Comparison of ENCODE assay signal across 21 cellular contexts in genomic region chr17:81129289-81129688, GRCh38. TPM values are rescaled to one million over a fixed set of nuclear protein-coding genes. Genes with fewer than 3 reads are reported as not detected.
A peak's percentile ranks its signal among the peaks of the same experiment; 100 is the strongest.
DNase-seq lines count a peak whose midpoint lies in the region; ATAC-seq and TF ChIP-seq lines count a peak whose summit lies in the region.
"Had no signal": no experiment of that assay in that cellular context is flagged by ENCODE, and none has a peak within 500 bp of the region (broad histone marks: within the 10 kb centered on the region; RNA-seq: fewer than 3 reads in every experiment).

No MANE protein-coding gene starts in this region.

- ATAC-seq in SK-N-SH treated with all-trans-retinoic acid at 6 μM for 48 hours, result peak; percentile 16; the same call in 2 of the 3 replicates
- no peak for ATAC-seq in HG02763 (IDR thresholded peaks at IDR 0.05; ENCODE audit: unreplicated experiment)
- no peak for ATAC-seq in GM21515 (IDR thresholded peaks at IDR 0.05; ENCODE audit: unreplicated experiment)
- ATAC-seq: naive thymus-derived CD8-positive, alpha-beta T cell; Right ventricle myocardium inferior had no signal

- H2BK120ac ChIP-seq in H9 (ENCODE audit: low read depth, low read length, poor library complexity, severe bottlenecking), result no peak overlapping the region

- H4K20me1 ChIP-seq in H9 (ENCODE audit: control insufficient read depth, insufficient read depth, insufficient read length), result no peaks in the 10 kb centered on the region

- no peaks in the 10 kb centered on the region for H3K27me3 Mint-ChIP-seq in H9 (ENCODE audit: low read depth)
- H3K27me3 Mint-ChIP-seq: activated naive CD4-positive, alpha-beta T cell treated with anti-CD3 and anti-CD28 coated beads, Interleukin-2, amount 10 ng/mL, durations not matched to agents 7 days and 5 days; CD4-positive, CD25-positive, alpha-beta regulatory T cell; IgD-negative memory B cell; naive thymus-derived CD8-positive, alpha-beta T cell had no signal

- no peak overlapping the region for H3K4me3 ChIP-seq in esophagus muscularis mucosa

- TF ChIP-seq CTCF in H9 (conservative IDR thresholded peaks at IDR 0.05) (peak; percentile 56), esophagus muscularis mucosa (IDR thresholded peaks at IDR 0.05) (no peak), GM13977 (IDR thresholded peaks at IDR 0.05; ENCODE audit: extremely low read depth, insufficient read depth, missing control alignments) (no peak)

- TF ChIP-seq EP300 in esophagus muscularis mucosa (IDR thresholded peaks at IDR 0.05), result no peak

- H3K23me2 ChIP-seq in H9 (ENCODE audit: insufficient read length, low read depth, low read length, poor library complexity, severe bottlenecking), result no peaks in the 10 kb centered on the region

- H3K23ac ChIP-seq in H9 (ENCODE audit: insufficient read length, low read depth, low read length), result no peak overlapping the region

- H3K56ac ChIP-seq in H9 (ENCODE audit: insufficient read length, low read depth, low read length), result no peak overlapping the region

- H3K4me1 Mint-ChIP-seq in H9, result peaks cover 0 to 13% of the 10 kb centered on the region in 2 experiments; a peak in 2 of 4 replicates
- H3K4me1 Mint-ChIP-seq: activated naive CD4-positive, alpha-beta T cell treated with anti-CD3 and anti-CD28 coated beads, Interleukin-2, amount 10 ng/mL, durations not matched to agents 7 days and 5 days; CD4-positive, CD25-positive, alpha-beta regulatory T cell; IgD-negative memory B cell; naive thymus-derived CD8-positive, alpha-beta T cell had no signal

- no peak overlapping the region for H3K18ac ChIP-seq in H9 (ENCODE audit: insufficient read length, low read depth, low read length)

- no peak overlapping the region for H3K27ac ChIP-seq in H9 (ENCODE audit: insufficient read length, low read depth, low read length)
- peak overlapping the region; percentile 38 to 72 (median 52) for H3K27ac ChIP-seq in esophagus muscularis mucosa (replicated peaks in 1 of 4)
- H3K27ac ChIP-seq in substantia nigra (ENCODE audit: low read depth, low read length, poor library complexity, severe bottlenecking), result peak overlapping the region; percentile 100

- H3K4me1 ChIP-seq in H9 (ENCODE audit: insufficient read depth, low read length) (no peaks in the 10 kb centered on the region), esophagus muscularis mucosa (peaks cover 0 to 5% (median 1%) of the 10 kb centered on the region in 4 donors)

- H2BK12ac ChIP-seq in H9 (ENCODE audit: insufficient read length, low read depth, low read length), result no peak overlapping the region

- H3K36me3 Mint-ChIP-seq in H9 (ENCODE audit: insufficient read depth in 1 of 3, low read depth in 3 of 3), result no peaks in the 10 kb centered on the region
- H3K36me3 Mint-ChIP-seq: activated naive CD4-positive, alpha-beta T cell treated with anti-CD3 and anti-CD28 coated beads, Interleukin-2, amount 10 ng/mL, durations not matched to agents 7 days and 5 days; CD4-positive, CD25-positive, alpha-beta regulatory T cell; IgD-negative memory B cell; naive thymus-derived CD8-positive, alpha-beta T cell had no signal

- in situ Hi-C loops in GM13977 (cut with MboI; ENCODE audit: low pct_unique_long_range_greater_than_20kb, low sequenced_read_pairs, unreplicated experiment), result no loop called here

- no peak overlapping the region for H2AFZ ChIP-seq in H9 (ENCODE audit: low read length)

- H4K8ac ChIP-seq in H9 (replicated peaks; ENCODE audit: insufficient read length, low read depth, low read length), result no peak overlapping the region

- H3K27me3 ChIP-seq in H9 (ENCODE audit: insufficient read depth, low read length), result no peaks in the 10 kb centered on the region
- H3K27me3 ChIP-seq in esophagus muscularis mucosa, result no peaks in the 10 kb centered on the region

- no peak overlapping the region for H2BK5ac ChIP-seq in H9 (ENCODE audit: insufficient read length, low read length)

- H2BK20ac ChIP-seq in H9 (ENCODE audit: low read depth, low read length, poor library complexity, severe bottlenecking), result no peak overlapping the region

- H3K4me3 Mint-ChIP-seq in H9, result no peak overlapping the region
- H3K4me3 Mint-ChIP-seq: activated naive CD4-positive, alpha-beta T cell treated with anti-CD3 and anti-CD28 coated beads, Interleukin-2, amount 10 ng/mL, durations not matched to agents 7 days and 5 days; CD4-positive, CD25-positive, alpha-beta regulatory T cell; HFFc6; IgD-negative memory B cell; naive thymus-derived CD8-positive, alpha-beta T cell; T-helper 2 cell treated with Interferon-gamma antibody and Interleukin-4, amounts not matched to agents 5 μg/mL and 100 μg/mL, for 36 hours had no signal

- H3K27ac Mint-ChIP-seq in H9, result peak overlapping the region in 1 of 3 experiments; percentile 60; a peak in 1 of 7 replicates
- H3K27ac Mint-ChIP-seq: activated naive CD4-positive, alpha-beta T cell treated with anti-CD3 and anti-CD28 coated beads, Interleukin-2, amount 10 ng/mL, durations not matched to agents 7 days and 5 days; CD4-positive, CD25-positive, alpha-beta regulatory T cell; HFFc6; IgD-negative memory B cell; naive thymus-derived CD8-positive, alpha-beta T cell; T-helper 2 cell treated with Interferon-gamma antibody and Interleukin-4, amounts not matched to agents 5 μg/mL and 100 μg/mL, for 36 hours had no signal

- H3K79me1 ChIP-seq in H9 (ENCODE audit: insufficient read depth, low read depth, low read length, poor library complexity, severe bottlenecking), result no peaks in the 10 kb centered on the region

- H3K79me2 ChIP-seq in H9 (ENCODE audit: insufficient read depth, low read length), result no peaks in the 10 kb centered on the region

- H3K14ac ChIP-seq in H9 (ENCODE audit: insufficient read depth, low read length), result no peak overlapping the region

- no peaks in the 10 kb centered on the region for H3K9me3 Mint-ChIP-seq in H9
- H3K9me3 Mint-ChIP-seq: activated naive CD4-positive, alpha-beta T cell treated with anti-CD3 and anti-CD28 coated beads, Interleukin-2, amount 10 ng/mL, durations not matched to agents 7 days and 5 days; CD4-positive, CD25-positive, alpha-beta regulatory T cell; HFFc6; IgD-negative memory B cell; naive thymus-derived CD8-positive, alpha-beta T cell; T-helper 2 cell treated with Interferon-gamma antibody and Interleukin-4, amounts not matched to agents 5 μg/mL and 100 μg/mL, for 36 hours had no signal

- no peak overlapping the region for H3K4me2 ChIP-seq in H9 (ENCODE audit: insufficient read depth, insufficient read length, low read length)

- H3T11ph ChIP-seq in H9 (ENCODE audit: low read length), result no peak overlapping the region

- DNase-seq in H9, result no peak
- no peak for DNase-seq in esophagus muscularis mucosa (ENCODE audit: extremely low spot score)
- DNase-seq in substantia nigra (lab: John Stamatoyannopoulos, UW), result peak in 17 of 49 donors; percentile 46 to 82 (median 65)
- DNase-seq in GM13977 (ENCODE audit: low spot score), result no peak
- DNase-seq: activated CD4-positive, alpha-beta T cell treated with anti-CD3 and anti-CD28 coated beads for 4 hours; activated naive CD4-positive, alpha-beta T cell treated with anti-CD3 and anti-CD28 coated beads, Interleukin-2, amount 10 ng/mL, durations not matched to agents 7 days and 5 days; CD4-positive, CD25-positive, alpha-beta regulatory T cell; GF-D8; HFFc6; naive thymus-derived CD8-positive, alpha-beta T cell; NCI-H1105 treated with DMSO at 0.1 percent for 48 hours; NCI-H2171 treated with DMSO at 0.1 percent for 48 hours had no signal

- no peak overlapping the region for H3K4ac ChIP-seq in H9 (ENCODE audit: low read depth, low read length)

- H3K9ac ChIP-seq in H9 (ENCODE audit: extremely low read depth, insufficient read length, low read length), result no peak overlapping the region

- no peak overlapping the region for H4K5ac ChIP-seq in H9 (ENCODE audit: insufficient read length, low read depth, low read length)

- no peak overlapping the region for H2BK15ac ChIP-seq in H9 (ENCODE audit: low read depth, low read length)

- H2AK5ac ChIP-seq in H9 (ENCODE audit: insufficient read length, low read length), result no peak overlapping the region

- H4K91ac ChIP-seq in H9 (ENCODE audit: insufficient read length, low read depth, low read length), result no peak overlapping the region

- no peak for TF ChIP-seq POLR2A in esophagus muscularis mucosa (IDR thresholded peaks at IDR 0.05; ENCODE audit: low read depth)

- intact Hi-C loops in esophagus muscularis mucosa (cut with DNase I), result no loop called here

- H3K9me3 ChIP-seq in H9 (ENCODE audit: control insufficient read depth, low read depth, low read length), result no peaks in the 10 kb centered on the region
- H3K9me3 ChIP-seq in esophagus muscularis mucosa, result no peaks in the 10 kb centered on the region

- no CpG with 5 or more reads among the region's 11 CpGs for WGBS in H9 (ENCODE audit: extremely low coverage, insufficient read length, low lambda C conversion rate)
- WGBS in esophagus muscularis mucosa, result 81% methylated on average over 9 of the region's 11 CpGs

- H3K36me3 ChIP-seq in esophagus muscularis mucosa, result peaks cover 0 to 5% (median 4%) of the 10 kb centered on the region in 4 donors

TF ChIP-seq in SK-N-SH treated with all-trans-retinoic acid at 6 μM for 48 hours, 23 proteins besides CTCF, POLR2A, EP300 and RAD21 (continues in another document):
- TF ChIP-seq ZNF70 (CRISPR knock-in tag; IDR thresholded peaks at IDR 0.05), result no peak
- no peak for TF ChIP-seq ISL1 (CRISPR knock-in tag; IDR thresholded peaks at IDR 0.05)
- no peak for TF ChIP-seq RARB (CRISPR knock-in tag; IDR thresholded peaks at IDR 0.05)
- TF ChIP-seq TSHZ2 (CRISPR knock-in tag; IDR thresholded peaks at IDR 0.05), result no peak

RNA-seq across cellular contexts. Expression of gene PVALEF, which starts 36.0 kb away (rescaled TPM):
- not detected in 2 replicates for total RNA-seq in H9 (2021)
- total RNA-seq in esophagus muscularis mucosa, result not detected
- total RNA-seq: bronchial epithelial cell; CD4-positive, CD25-positive, alpha-beta regulatory T cell; HFFc6; liver; naive thymus-derived CD8-positive, alpha-beta T cell; renal cortical epithelial cell; Right ventricle myocardium inferior had no signal

RNA-seq across cellular contexts. Expression of gene AATK, which starts 36.7 kb away (rescaled TPM):
- total RNA-seq in H9 (2021), result 2.3 and 2.4 TPM in 2 replicates
- 10 to 100 TPM; 13.7 to 24.6 (median 16.0) TPM for total RNA-seq in esophagus muscularis mucosa
- total RNA-seq: CD4-positive, CD25-positive, alpha-beta regulatory T cell had no signal
